ENCODE assay signal across 1 cellular context in the genomic region with DNA sequence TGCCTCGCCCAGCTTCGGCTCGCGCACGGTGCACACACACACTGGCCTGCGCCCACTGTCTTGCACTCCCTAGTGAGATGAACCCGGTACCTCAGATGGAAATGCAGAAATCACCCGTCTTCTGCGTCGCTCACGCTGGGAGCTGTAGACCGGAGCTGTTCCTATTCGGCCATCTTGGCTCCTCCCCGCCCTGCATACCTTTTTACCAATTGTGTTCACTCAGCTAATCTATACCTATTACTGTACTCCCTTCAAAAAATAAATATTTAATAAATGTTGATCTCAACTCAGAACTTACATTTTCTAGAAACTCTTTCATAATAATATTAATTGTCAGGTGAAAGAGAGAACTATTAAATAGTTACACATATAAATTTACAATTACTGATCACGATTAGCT.
TF ChIP-seq lines count a peak whose summit lies in the region.

No MANE protein-coding gene starts in this region.

TF ChIP-seq in K562, 482 proteins besides CTCF, POLR2A, EP300 and RAD21:
- TF ChIP-seq RBFOX2 (IDR thresholded peaks at IDR 0.05; ENCODE audit: low read depth, low read length) (peak; percentile 32; the same call in 1 of the 2 replicates), ZNF316 (IDR thresholded peaks at IDR 0.05) (peak; percentile 60), C11orf30 (IDR thresholded peaks at IDR 0.05; ENCODE audit: low read depth) (peak; percentile 34; the same call in 1 of the 2 replicates), POLR2G (IDR thresholded peaks at IDR 0.05; ENCODE audit: low read depth, low read length) (0 out of 2 replicates have a peak, but pooled peaks have one; percentile 33), YY1 (IDR thresholded peaks at IDR 0.05; ENCODE audit: borderline replicate concordance in 1 of 3, control insufficient read depth in 1 of 3, extremely low read depth in 1 of 3, insufficient read depth in 3 of 3, insufficient read length in 1 of 3, insufficient replicate concordance in 2 of 3, low read depth in 1 of 3, low read length in 2 of 3) (peak in 1 of 3 experiments; percentile 58), TAF9B (IDR thresholded peaks at IDR 0.05; ENCODE audit: partially characterized antibody) (peak; percentile 16)
